ENCODE assay signal across 24 cellular contexts in genomic region chr7:2602736-2603387, GRCh38. TPM values are rescaled to one million over a fixed set of nuclear protein-coding genes. Genes with fewer than 3 reads are reported as not detected.
DNase-seq lines count a peak whose midpoint lies in the region; ATAC-seq and TF ChIP-seq lines count a peak whose summit lies in the region.
"Had no signal": no experiment of that assay in that cellular context is flagged by ENCODE, and none has a peak within 500 bp of the region (broad histone marks: within the 10 kb centered on the region; RNA-seq: fewer than 3 reads in every experiment).

No MANE protein-coding gene starts in this region.

- H4K20me1 ChIP-seq in SK-N-SH (ENCODE audit: insufficient read depth), result no peaks in the 10 kb centered on the region

- no peak for TF ChIP-seq EP300 in SK-N-SH (IDR thresholded peaks at IDR 0.05; ENCODE audit: borderline replicate concordance in 1 of 2, low read depth in 1 of 2, low read length in 1 of 2)

- peaks cover 76% of the 10 kb centered on the region for H3K36me3 Mint-ChIP-seq in dendritic cell treated with granulocyte-macrophage colony-stimulating factor and Interleukin-4, amounts not matched to agents 40 ng/mL and 50 ng/mL, for 4 days (ENCODE audit: low read depth)
- H3K36me3 Mint-ChIP-seq in neural crest cell (ENCODE audit: low read depth), result peaks cover 7% of the 10 kb centered on the region

- no peak overlapping the region for H3K4me3 ChIP-seq in SK-N-SH (ENCODE audit: low read depth in 2 of 2, low read length in 1 of 2)
- H3K4me3 ChIP-seq: GM12878, GM23338, Peyer's patch had no signal

- H3K27ac ChIP-seq in SK-N-SH (ENCODE audit: low read depth in 2 of 2, low read length in 1 of 2), result no peak overlapping the region
- H3K27ac ChIP-seq: 22Rv1, Peyer's patch had no signal

- H2AFZ ChIP-seq in SK-N-SH (ENCODE audit: low read depth), result no peak overlapping the region
- H2AFZ ChIP-seq: GM23338 had no signal

- CTCF ChIA-PET in SK-N-SH (lab: Yijun Ruan, JAX), result interaction anchor here (0.7 to 2.0 kb wide), 3 partner anchors 10 to 134 kb away, joined by 3 to 16 read pairs (median 3); no protein-coding TSS in a partner anchor

- H3K4me3 Mint-ChIP-seq in dendritic cell treated with granulocyte-macrophage colony-stimulating factor and Interleukin-4, amounts not matched to agents 40 ng/mL and 50 ng/mL, for 4 days, result no peak overlapping the region
- no peak overlapping the region for H3K4me3 Mint-ChIP-seq in neural crest cell
- H3K4me3 Mint-ChIP-seq: CD8-positive, alpha-beta T cell; GM23338 had no signal

- peak overlapping the region; percentile 79 for H3K27ac Mint-ChIP-seq in dendritic cell treated with granulocyte-macrophage colony-stimulating factor and Interleukin-4, amounts not matched to agents 40 ng/mL and 50 ng/mL, for 4 days
- peak overlapping the region; percentile 78 for H3K27ac Mint-ChIP-seq in neural crest cell (ENCODE audit: unreplicated experiment)
- H3K27ac Mint-ChIP-seq: CD8-positive, alpha-beta T cell; GM23338 had no signal

- no peaks in the 10 kb centered on the region; a peak in 1 of 4 replicates for H3K4me1 ChIP-seq in SK-N-SH (ENCODE audit: control insufficient read depth in 1 of 2, insufficient read depth in 2 of 2, low read depth in 1 of 2, low read length in 1 of 2)
- H3K4me1 ChIP-seq: Peyer's patch had no signal

- ATAC-seq in SK-N-SH treated with all-trans-retinoic acid at 6 μM for 48 hours, result no peak
- no peak for ATAC-seq in GM18505 (IDR thresholded peaks at IDR 0.05; ENCODE audit: unreplicated experiment)
- ATAC-seq: CD8-positive, alpha-beta T cell; GM12878; GM23338; HCT116; Right ventricle myocardium inferior had no signal

- H3K4me1 Mint-ChIP-seq in dendritic cell treated with granulocyte-macrophage colony-stimulating factor and Interleukin-4, amounts not matched to agents 40 ng/mL and 50 ng/mL, for 4 days (ENCODE audit: low read depth), result peaks cover 44% of the 10 kb centered on the region
- H3K4me1 Mint-ChIP-seq in neural crest cell, result peaks cover 19% of the 10 kb centered on the region

- intact Hi-C loops in dendritic cell treated with granulocyte-macrophage colony-stimulating factor and Interleukin-4, amounts not matched to agents 40 ng/mL and 50 ng/mL, for 4 days (cut with micrococcal nuclease), result no loop called here

- no peaks in the 10 kb centered on the region for H3K27me3 ChIP-seq in SK-N-SH (ENCODE audit: insufficient read depth)
- H3K27me3 ChIP-seq: Peyer's patch had no signal

- no peaks in the 10 kb centered on the region for H3K9me3 Mint-ChIP-seq in dendritic cell treated with granulocyte-macrophage colony-stimulating factor and Interleukin-4, amounts not matched to agents 40 ng/mL and 50 ng/mL, for 4 days
- H3K9me3 Mint-ChIP-seq in neural crest cell, result no peaks in the 10 kb centered on the region
- H3K9me3 Mint-ChIP-seq: CD8-positive, alpha-beta T cell; GM23338; IgD-negative memory B cell had no signal

- TF ChIP-seq POLR2A in GM18505 (IDR thresholded peaks at IDR 0.05; ENCODE audit: borderline replicate concordance, extremely low read depth, insufficient read depth, insufficient read length), result no peak

- no peaks in the 10 kb centered on the region for H3K79me2 ChIP-seq in SK-N-SH (ENCODE audit: insufficient read depth)

- POLR2A ChIA-PET in SK-N-SH (lab: Yijun Ruan, JAX), result interaction anchor here (0.9 kb wide), 1 partner anchor 8 kb away, joined by 3 read pairs; no protein-coding TSS in a partner anchor

- TF ChIP-seq CTCF in SK-N-SH (IDR thresholded peaks at IDR 0.05) (no peak), neural crest cell (conservative IDR thresholded peaks at IDR 0.05) (no peak)

- H3K9me2 ChIP-seq in SK-N-SH, result no peaks in the 10 kb centered on the region

- 90% methylated on average over 19 of the region's 20 CpGs for WGBS in SK-N-SH (ENCODE audit: low lambda C conversion rate)

- no peak overlapping the region for H3K9ac ChIP-seq in SK-N-SH

- peaks cover 17 to 31% of the 10 kb centered on the region in 2 experiments for H3K36me3 ChIP-seq in SK-N-SH (replicated peaks in 1 of 2; ENCODE audit: control insufficient read depth in 1 of 2, insufficient read depth in 2 of 2, low read length in 1 of 2)

- DNase-seq in SK-N-SH (peak; percentile 42), neural crest cell (ENCODE audit: low read depth, low spot score) (no peak), KG1 (lab: John Stamatoyannopoulos, UW) (no peak), hippocampal formation (lab: John Stamatoyannopoulos, UW) (no peak)
- DNase-seq in stimulated activated CD4-positive, alpha-beta T cell treated with anti-CD3 and anti-CD28 coated beads, Interleukin-4, amount 100 ng/mL, for 24 hours, result no peak
- DNase-seq: ACHN; C1 segment of cervical spinal cord; CD8-positive, alpha-beta T cell; Karpas-422; NCI-H1694; NCI-H2081; NCI-H2171; NCI-H524; NCI-H82; Peyer's patch had no signal

- H3K9me3 ChIP-seq in SK-N-SH, result no peaks in the 10 kb centered on the region
- H3K9me3 ChIP-seq: Peyer's patch had no signal

- no peaks in the 10 kb centered on the region for H3F3A ChIP-seq in SK-N-SH (replicated peaks; ENCODE audit: insufficient read depth)

- no peak; the same call in 1 of the 2 replicates for TF ChIP-seq RAD21 in SK-N-SH (IDR thresholded peaks at IDR 0.05; ENCODE audit: low read length)

- H3K27me3 Mint-ChIP-seq in dendritic cell treated with granulocyte-macrophage colony-stimulating factor and Interleukin-4, amounts not matched to agents 40 ng/mL and 50 ng/mL, for 4 days, result no peaks in the 10 kb centered on the region
- H3K27me3 Mint-ChIP-seq in neural crest cell (ENCODE audit: low read depth), result no peaks in the 10 kb centered on the region
- H3K27me3 Mint-ChIP-seq: IgD-negative memory B cell had no signal

- no peak overlapping the region for H3K4me2 ChIP-seq in SK-N-SH
- H3K4me2 ChIP-seq: GM23338 had no signal

TF ChIP-seq in SK-N-SH, 30 proteins besides CTCF, POLR2A, EP300 and RAD21:
- TF ChIP-seq JUND (IDR thresholded peaks at IDR 0.05) (no peak), GATA2 (CRISPR knock-in tag; IDR thresholded peaks at IDR 0.05) (no peak), POLR2AphosphoS5 (IDR thresholded peaks at IDR 0.05; ENCODE audit: low read depth, low read length) (no peak), TCF12 (IDR thresholded peaks at IDR 0.05) (no peak), PBX3 (IDR thresholded peaks at IDR 0.05) (no peak), YY1 (IDR thresholded peaks at IDR 0.05; ENCODE audit: low read depth) (no peak), RFX5 (IDR thresholded peaks at IDR 0.05; ENCODE audit: low read length) (no peak), FOXJ3 (CRISPR knock-in tag; IDR thresholded peaks at IDR 0.05) (no peak), CHD2 (IDR thresholded peaks at IDR 0.05; ENCODE audit: low read length, partially characterized antibody) (no peak)

TF ChIP-seq in SK-N-SH treated with all-trans-retinoic acid at 6 μM for 48 hours, 23 proteins besides CTCF, POLR2A, EP300 and RAD21:
- TF ChIP-seq ZNF70 (CRISPR knock-in tag; IDR thresholded peaks at IDR 0.05), result no peak
- no peak for TF ChIP-seq POU6F1 (CRISPR knock-in tag; IDR thresholded peaks at IDR 0.05; ENCODE audit: borderline replicate concordance, low read depth)
- TF ChIP-seq TOX (CRISPR knock-in tag; IDR thresholded peaks at IDR 0.05; ENCODE audit: borderline replicate concordance), result no peak
- no peak for TF ChIP-seq CREB5 (CRISPR knock-in tag; IDR thresholded peaks at IDR 0.05; ENCODE audit: low read depth)

RNA-seq across cellular contexts. Expression of gene TTYH3, which starts 28.9 kb away (rescaled TPM):
- polyA plus RNA-seq in SK-N-SH (2012; rRNA removed), result 65.3 and 105 TPM in 2 replicates
- 44.6 and 83.8 TPM in 2 replicates for polyA plus RNA-seq in SK-N-SH (2012; cell fraction: cytosol; rRNA removed)
- 139 and 151 TPM in 2 replicates for polyA plus RNA-seq in SK-N-SH (2012; cell fraction: nucleus; rRNA removed)
- total RNA-seq in neural crest cell, result 225 and 237 TPM in 2 replicates

RNA-seq across cellular contexts. Expression of gene IQCE, which starts 44.1 kb away (rescaled TPM):
- 14.4 and 15.1 TPM in 2 replicates for polyA plus RNA-seq in SK-N-SH (2012; rRNA removed)
- polyA plus RNA-seq in SK-N-SH (2012; cell fraction: cytosol; rRNA removed), result 11.2 and 12.8 TPM in 2 replicates
- 37.7 and 46.3 TPM in 2 replicates for polyA plus RNA-seq in SK-N-SH (2012; cell fraction: nucleus; rRNA removed)
- 18.4 and 22.4 TPM in 2 replicates for total RNA-seq in neural crest cell

RNA-seq across cellular contexts. Expression of gene BRAT1, which starts 47.5 kb away (rescaled TPM):
- polyA plus RNA-seq in SK-N-SH (2012; rRNA removed), result 34.1 and 36.2 TPM in 2 replicates
- 8.3 and 16.1 TPM in 2 replicates for polyA plus RNA-seq in SK-N-SH (2012; cell fraction: cytosol; rRNA removed)
- polyA plus RNA-seq in SK-N-SH (2012; cell fraction: nucleus; rRNA removed), result 154 and 256 TPM in 2 replicates
- 47.3 and 52.7 TPM in 2 replicates for total RNA-seq in neural crest cell
